Comparison of ENCODE assay signal across 14 cellular contexts in genomic region chr3:5489536-5489935, GRCh38.
DNase-seq lines count a peak whose midpoint lies in the region; ATAC-seq and TF ChIP-seq lines count a peak whose summit lies in the region.
"Had no signal": no experiment of that assay in that cellular context is flagged by ENCODE, and none has a peak within 500 bp of the region (broad histone marks: within the 10 kb centered on the region; RNA-seq: fewer than 3 reads in every experiment).

No MANE protein-coding gene starts in this region.

- ATAC-seq in GM18508 (IDR thresholded peaks at IDR 0.05; ENCODE audit: insufficient read depth, unreplicated experiment) (peak; percentile 90), GM19467 (IDR thresholded peaks at IDR 0.05; ENCODE audit: unreplicated experiment) (peak; percentile 91), HG02981 (IDR thresholded peaks at IDR 0.05; ENCODE audit: unreplicated experiment) (peak; percentile 95)
- ATAC-seq: stimulated activated effector memory CD8-positive, alpha-beta T cell treated with anti-CD3 and anti-CD28 coated beads, Interleukin-12 subunit alpha, Interleukin-12 subunit beta, amount 100 ng/mL, for 72 hours had no signal

- no peak overlapping the region for H2AFZ ChIP-seq in OCI-LY3 (ENCODE audit: low read depth, low read length)

- no peaks in the 10 kb centered on the region for H3K79me2 ChIP-seq in OCI-LY3 (ENCODE audit: low read length)

- H4K20me1 ChIP-seq in OCI-LY3 (ENCODE audit: insufficient read depth, low read length): no peaks in the 10 kb centered on the region

- peaks cover 14% of the 10 kb centered on the region for H3K4me1 ChIP-seq in OCI-LY3 (ENCODE audit: low read length)
- H3K4me1 ChIP-seq: SJCRH30 had no signal

- H3K4me2 ChIP-seq in OCI-LY3 (ENCODE audit: low read length): peak overlapping the region; percentile 63

- H3K36me3 ChIP-seq in OCI-LY3 (replicated peaks; ENCODE audit: low read depth, low read length): no peaks in the 10 kb centered on the region
- H3K36me3 ChIP-seq: SJCRH30 had no signal

- no peak overlapping the region for H3K27ac ChIP-seq in OCI-LY3 (ENCODE audit: low read length)
- H3K27ac ChIP-seq: SJCRH30 had no signal

- H3K27me3 ChIP-seq in OCI-LY3 (ENCODE audit: low read depth, low read length): peaks cover 63% of the 10 kb centered on the region
- H3K27me3 ChIP-seq: SJCRH30 had no signal

- no peaks in the 10 kb centered on the region for H3K9me3 ChIP-seq in OCI-LY3 (ENCODE audit: insufficient read depth, low read length)
- H3K9me3 ChIP-seq: SJCRH30 had no signal

- no peak for TF ChIP-seq CTCF in OCI-LY3 (IDR thresholded peaks at IDR 0.05; ENCODE audit: low read depth, low read length)

- no peak overlapping the region for H3K9ac ChIP-seq in OCI-LY3 (ENCODE audit: low read length)

- no peak for DNase-seq in hepatic stellate cell (ENCODE audit: low spot score)
- no peak for DNase-seq in stimulated activated naive CD4-positive, alpha-beta T cell (lab: John Stamatoyannopoulos, UW)
- DNase-seq in stimulated activated CD4-positive, alpha-beta T cell treated with anti-CD3 and anti-CD28 coated beads, Interleukin-2, amount 100 ng/mL, for 24 hours: no peak
- DNase-seq in central memory CD4-positive, alpha-beta T cell: no peak
- DNase-seq: activated naive CD4-positive, alpha-beta T cell treated with anti-CD3 and anti-CD28 coated beads for 36 hours; endodermal cell; naive B cell; NCI-H82; SJCRH30 had no signal

- peak overlapping the region; percentile 37 for H3K4me3 ChIP-seq in OCI-LY3 (ENCODE audit: low read length)
- H3K4me3 ChIP-seq: SJCRH30 had no signal
